In genomic region chr1:240936911-240937668, GRCh38 we compare ENCODE assay signal across 26 cellular contexts.
"Had no signal": no experiment of that assay in that cellular context is flagged by ENCODE, and none has a peak within 500 bp of the region (broad histone marks: within the 10 kb centered on the region; RNA-seq: fewer than 3 reads in every experiment).

No MANE protein-coding gene starts in this region.

- ATAC-seq: activated T-cell treated with anti-CD3 and anti-CD28 coated beads, Interleukin-2, amount 50 U/mL, for 4 hours; heart left ventricle; left cardiac atrium; sciatic nerve; stimulated activated memory B cell treated with anti-CD40 and anti-IgM and Interleukin-4, amounts not matched to agents 10 μg/mL and 1 μg/mL and 100 μg/mL, for 72 hours had no signal

- H3K9me3 ChIP-seq: colonic mucosa had no signal

- H3K4me1 Mint-ChIP-seq: activated naive CD8-positive, alpha-beta T cell treated with anti-CD3 and anti-CD28 coated beads for 36 hours; nephron; stimulated activated memory B cell treated with anti-CD40 and anti-IgM and Interleukin-4, amounts not matched to agents 10 μg/mL and 1 μg/mL and 100 μg/mL, for 72 hours had no signal

- H3K27me3 Mint-ChIP-seq: activated naive CD8-positive, alpha-beta T cell treated with anti-CD3 and anti-CD28 coated beads for 36 hours; stimulated activated memory B cell treated with anti-CD40 and anti-IgM and Interleukin-4, amounts not matched to agents 10 μg/mL and 1 μg/mL and 100 μg/mL, for 72 hours had no signal

- DNase-seq: activated CD4-positive, alpha-beta T cell treated with anti-CD3 and anti-CD28 coated beads for 1 hour; activated CD4-positive, alpha-beta T cell treated with anti-CD3 and anti-CD28 coated beads, Interleukin-2, amount 50 U/mL, for 4 hours; activated CD8-positive, alpha-beta memory T cell treated with anti-CD3 and anti-CD28 coated beads, Interleukin-2, amount 50 U/mL, for 48 hours; activated naive CD4-positive, alpha-beta T cell treated with Interleukin-2 at 50 U/mL for 16 hours; activated naive CD8-positive, alpha-beta T cell treated with anti-CD3 and anti-CD28 coated beads for 36 hours; activated T-cell treated with anti-CD3 and anti-CD28 coated beads, Interleukin-2, amount 50 U/mL, for 4 hours; colonic mucosa; dorsolateral prefrontal cortex; heart left ventricle; islet precursor cell; left cardiac atrium; nucleus accumbens; posterior cingulate gyrus; small intestine; stimulated activated CD4-positive, alpha-beta T cell treated with anti-CD3 and anti-CD28 coated beads, Interleukin-15, amount 100 ng/mL, for 24 hours; stomach; T-helper 1 cell; upper lobe of left lung; WERI-Rb-1 had no signal

- H3K4me3 ChIP-seq: colonic mucosa, dorsolateral prefrontal cortex, heart left ventricle, stomach, suprapubic skin, upper lobe of left lung had no signal

- H3K36me3 Mint-ChIP-seq: activated naive CD8-positive, alpha-beta T cell treated with anti-CD3 and anti-CD28 coated beads for 36 hours had no signal

- H3K27ac Mint-ChIP-seq: activated naive CD8-positive, alpha-beta T cell treated with anti-CD3 and anti-CD28 coated beads for 36 hours; activated T-helper 2 cell treated with anti-CD3 and anti-CD28 coated beads, Interferon-gamma antibody, Interleukin-2, Interleukin-4, amounts not matched to agents 10 μg/mL and 5 μg/mL and 100 μg/mL, durations not matched to agents 14 hours and 24 hours and 36 hours; nephron; stimulated activated memory B cell treated with anti-CD40 and anti-IgM and Interleukin-4, amounts not matched to agents 10 μg/mL and 1 μg/mL and 100 μg/mL, for 72 hours had no signal

- H3K4me1 ChIP-seq: colonic mucosa, heart left ventricle, stomach, suprapubic skin, upper lobe of left lung had no signal

- H3K36me3 ChIP-seq: colonic mucosa, heart left ventricle, stomach, suprapubic skin, upper lobe of left lung, WERI-Rb-1 had no signal

- FAIRE-seq: astrocyte, small intestine, TTC549 had no signal

- H3K27me3 ChIP-seq: colonic mucosa, dorsolateral prefrontal cortex, heart left ventricle, stomach, suprapubic skin, upper lobe of left lung had no signal

- H3K4me3 Mint-ChIP-seq: activated naive CD8-positive, alpha-beta T cell treated with anti-CD3 and anti-CD28 coated beads for 36 hours; activated T-cell treated with anti-CD3 and anti-CD28 coated beads, Interleukin-2, amount 50 U/mL, for 4 hours; nephron; stimulated activated memory B cell treated with anti-CD40 and anti-IgM and Interleukin-4, amounts not matched to agents 10 μg/mL and 1 μg/mL and 100 μg/mL, for 72 hours had no signal

- H3K27ac ChIP-seq: colonic mucosa, dorsolateral prefrontal cortex, heart left ventricle, stomach, suprapubic skin, upper lobe of left lung, WERI-Rb-1 had no signal
